Comparison of ENCODE assay signal across 9 cellular contexts in genomic region chrX:57821703-57822375, GRCh38.
A peak's percentile ranks its signal among the peaks of the same experiment; 100 is the strongest.
DNase-seq lines count a peak whose midpoint lies in the region; ATAC-seq, FAIRE-seq and TF ChIP-seq lines count a peak whose summit lies in the region.
"Had no signal": no experiment of that assay in that cellular context is flagged by ENCODE, and none has a peak within 500 bp of the region (broad histone marks: within the 10 kb centered on the region; RNA-seq: fewer than 3 reads in every experiment).

No MANE protein-coding gene starts in this region.

- H3K4me1 Mint-ChIP-seq in activated CD4-positive, alpha-beta memory T cell treated with anti-CD3 and anti-CD28 coated beads for 36 hours (ENCODE audit: low read depth): peaks cover 2% of the 10 kb centered on the region

- H3K4me1 ChIP-seq in prostate gland (replicated peaks): no peaks in the 10 kb centered on the region

- H3K27ac Mint-ChIP-seq in activated CD4-positive, alpha-beta memory T cell treated with anti-CD3 and anti-CD28 coated beads for 36 hours: no peak overlapping the region

- no peaks in the 10 kb centered on the region for H3K9me3 Mint-ChIP-seq in activated CD4-positive, alpha-beta memory T cell treated with anti-CD3 and anti-CD28 coated beads for 36 hours
- H3K9me3 Mint-ChIP-seq: IgD-negative memory B cell had no signal

- TF ChIP-seq CTCF in AG10803 (conservative IDR thresholded peaks at IDR 0.05; ENCODE audit: low read length): peak; percentile 66
- TF ChIP-seq CTCF in GM12875 (IDR thresholded peaks at IDR 0.05; ENCODE audit: borderline replicate concordance, insufficient read depth, low read depth, low read length): peak; percentile 58; the same call in 1 of the 2 replicates
- TF ChIP-seq CTCF in prostate gland (IDR thresholded peaks at IDR 0.05): peak in 3 of 4 experiments; percentile 52 to 66 (median 63)

- H3K36me3 Mint-ChIP-seq in activated CD4-positive, alpha-beta memory T cell treated with anti-CD3 and anti-CD28 coated beads for 36 hours: no peaks in the 10 kb centered on the region
- H3K36me3 Mint-ChIP-seq: IgD-negative memory B cell had no signal

- H3K27ac ChIP-seq in prostate gland: no peak overlapping the region

- no peaks in the 10 kb centered on the region for H3K9me3 ChIP-seq in prostate gland

- ATAC-seq in HG03280 (IDR thresholded peaks at IDR 0.05; ENCODE audit: unreplicated experiment): peak; percentile 74

- H3K27me3 ChIP-seq in prostate gland (replicated peaks; ENCODE audit: insufficient read depth): no peaks in the 10 kb centered on the region

- no peak for FAIRE-seq in frontal cortex (lab: Jason Lieb, UNC)

- DNase-seq in AG10803 (ENCODE audit: low read depth) (peak; percentile 57), NCI-H510A (lab: John Stamatoyannopoulos, UW) (peak; percentile 3), frontal cortex (ENCODE audit: low spot score in 2 of 2) (peak; percentile 5 to 12), prostate gland (ENCODE audit: low spot score) (peak; percentile 25), mesenteric fat pad (ENCODE audit: low spot score) (no peak)
- DNase-seq in activated CD4-positive, alpha-beta memory T cell treated with anti-CD3 and anti-CD28 coated beads for 36 hours: peak; percentile 9

- intact Hi-C loops in activated CD4-positive, alpha-beta memory T cell treated with anti-CD3 and anti-CD28 coated beads for 36 hours (cut with micrococcal nuclease): loop anchor here (2.0 to 10.0 kb wide), 2 partner anchors 205 to 1057 kb away; no protein-coding TSS in a partner anchor
- intact Hi-C loops in prostate gland (cut with DNase I): loop anchor here (5.0 to 10.0 kb wide), 2 partner anchors 100 to 203 kb away; no protein-coding TSS in a partner anchor

- H3K4me3 Mint-ChIP-seq in activated CD4-positive, alpha-beta memory T cell treated with anti-CD3 and anti-CD28 coated beads for 36 hours: no peak overlapping the region

- POLR2A ChIA-PET in activated CD4-positive, alpha-beta memory T cell treated with anti-CD3 and anti-CD28 coated beads for 36 hours (lab: Charles Lee): no interaction called here

- no peaks in the 10 kb centered on the region for H3K27me3 Mint-ChIP-seq in activated CD4-positive, alpha-beta memory T cell treated with anti-CD3 and anti-CD28 coated beads for 36 hours
- H3K27me3 Mint-ChIP-seq: IgD-negative memory B cell had no signal

- TF ChIP-seq POLR2A in prostate gland (IDR thresholded peaks at IDR 0.05): no peak

- CTCF ChIA-PET in activated CD4-positive, alpha-beta memory T cell treated with anti-CD3 and anti-CD28 coated beads for 36 hours (lab: Charles Lee): interaction anchor here (1.0 to 5.4 kb wide), 4 partner anchors 97 to 205 kb away, joined by 3 to 47 read pairs (median 8); no protein-coding TSS in a partner anchor

- WGBS in prostate gland: 14% methylated on average over 8 of the region's 8 CpGs

- H3K36me3 ChIP-seq in prostate gland: no peaks in the 10 kb centered on the region

- H3K4me3 ChIP-seq in AG10803 (ENCODE audit: low read length) (peak overlapping the region; percentile 16), GM12875 (ENCODE audit: low read depth, low read length) (no peak overlapping the region), prostate gland (no peak overlapping the region)
